1 cellular context compared by ENCODE assay signal in the genomic region with DNA sequence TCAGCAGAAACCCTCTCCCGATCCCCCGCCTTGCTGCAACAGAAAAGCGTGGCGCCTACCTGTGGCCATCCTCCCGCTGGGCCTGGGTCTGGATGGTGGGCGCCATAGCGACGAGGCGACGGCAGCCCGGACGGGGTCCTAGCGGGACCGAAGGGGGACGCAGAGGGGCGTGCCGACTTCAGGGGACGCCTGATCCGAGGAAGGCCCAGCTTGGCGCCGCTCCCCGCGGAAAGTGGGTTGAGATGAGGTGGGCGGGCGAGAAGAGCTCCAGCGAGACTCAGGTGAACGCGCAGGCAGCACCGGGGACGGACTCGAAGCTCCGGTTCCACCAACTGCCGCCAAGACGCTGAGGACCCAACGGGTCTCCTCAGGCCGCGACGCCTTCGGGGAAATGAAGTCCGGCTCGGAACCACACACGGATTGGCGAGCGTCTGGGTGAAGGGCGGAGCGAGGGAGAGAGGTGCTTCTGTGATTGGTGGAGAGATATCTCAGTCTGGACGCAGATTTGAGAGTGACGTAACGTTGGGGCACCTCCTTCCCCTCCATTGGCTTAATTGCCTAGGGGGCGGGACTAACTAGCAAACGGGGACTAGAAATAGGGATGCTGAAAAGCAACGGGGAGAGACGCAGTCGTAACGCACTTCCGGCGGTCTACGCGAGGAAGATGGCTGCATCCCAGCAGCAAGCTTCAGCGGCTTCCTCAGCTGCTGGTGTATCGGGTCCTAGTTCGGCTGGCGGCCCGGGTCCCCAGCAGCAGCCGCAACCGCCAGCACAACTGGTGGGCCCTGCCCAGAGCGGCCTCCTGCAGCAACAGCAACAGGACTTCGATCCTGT.
TF ChIP-seq lines count a peak whose summit lies in the region.

Gene MED29 (plus strand): TSS at position 620 of the 834 bp plus-strand sequence. CDS start 45 bp downstream, at position 665.
Gene PAF1 (minus strand): TSS at position 348 of the 834 bp plus-strand sequence. CDS start 242 bp downstream, at position 106.

TF ChIP-seq in H1, 55 proteins besides CTCF, POLR2A, EP300 and RAD21 (continued from another document and continues in another):
- TF ChIP-seq, protein P1, sequence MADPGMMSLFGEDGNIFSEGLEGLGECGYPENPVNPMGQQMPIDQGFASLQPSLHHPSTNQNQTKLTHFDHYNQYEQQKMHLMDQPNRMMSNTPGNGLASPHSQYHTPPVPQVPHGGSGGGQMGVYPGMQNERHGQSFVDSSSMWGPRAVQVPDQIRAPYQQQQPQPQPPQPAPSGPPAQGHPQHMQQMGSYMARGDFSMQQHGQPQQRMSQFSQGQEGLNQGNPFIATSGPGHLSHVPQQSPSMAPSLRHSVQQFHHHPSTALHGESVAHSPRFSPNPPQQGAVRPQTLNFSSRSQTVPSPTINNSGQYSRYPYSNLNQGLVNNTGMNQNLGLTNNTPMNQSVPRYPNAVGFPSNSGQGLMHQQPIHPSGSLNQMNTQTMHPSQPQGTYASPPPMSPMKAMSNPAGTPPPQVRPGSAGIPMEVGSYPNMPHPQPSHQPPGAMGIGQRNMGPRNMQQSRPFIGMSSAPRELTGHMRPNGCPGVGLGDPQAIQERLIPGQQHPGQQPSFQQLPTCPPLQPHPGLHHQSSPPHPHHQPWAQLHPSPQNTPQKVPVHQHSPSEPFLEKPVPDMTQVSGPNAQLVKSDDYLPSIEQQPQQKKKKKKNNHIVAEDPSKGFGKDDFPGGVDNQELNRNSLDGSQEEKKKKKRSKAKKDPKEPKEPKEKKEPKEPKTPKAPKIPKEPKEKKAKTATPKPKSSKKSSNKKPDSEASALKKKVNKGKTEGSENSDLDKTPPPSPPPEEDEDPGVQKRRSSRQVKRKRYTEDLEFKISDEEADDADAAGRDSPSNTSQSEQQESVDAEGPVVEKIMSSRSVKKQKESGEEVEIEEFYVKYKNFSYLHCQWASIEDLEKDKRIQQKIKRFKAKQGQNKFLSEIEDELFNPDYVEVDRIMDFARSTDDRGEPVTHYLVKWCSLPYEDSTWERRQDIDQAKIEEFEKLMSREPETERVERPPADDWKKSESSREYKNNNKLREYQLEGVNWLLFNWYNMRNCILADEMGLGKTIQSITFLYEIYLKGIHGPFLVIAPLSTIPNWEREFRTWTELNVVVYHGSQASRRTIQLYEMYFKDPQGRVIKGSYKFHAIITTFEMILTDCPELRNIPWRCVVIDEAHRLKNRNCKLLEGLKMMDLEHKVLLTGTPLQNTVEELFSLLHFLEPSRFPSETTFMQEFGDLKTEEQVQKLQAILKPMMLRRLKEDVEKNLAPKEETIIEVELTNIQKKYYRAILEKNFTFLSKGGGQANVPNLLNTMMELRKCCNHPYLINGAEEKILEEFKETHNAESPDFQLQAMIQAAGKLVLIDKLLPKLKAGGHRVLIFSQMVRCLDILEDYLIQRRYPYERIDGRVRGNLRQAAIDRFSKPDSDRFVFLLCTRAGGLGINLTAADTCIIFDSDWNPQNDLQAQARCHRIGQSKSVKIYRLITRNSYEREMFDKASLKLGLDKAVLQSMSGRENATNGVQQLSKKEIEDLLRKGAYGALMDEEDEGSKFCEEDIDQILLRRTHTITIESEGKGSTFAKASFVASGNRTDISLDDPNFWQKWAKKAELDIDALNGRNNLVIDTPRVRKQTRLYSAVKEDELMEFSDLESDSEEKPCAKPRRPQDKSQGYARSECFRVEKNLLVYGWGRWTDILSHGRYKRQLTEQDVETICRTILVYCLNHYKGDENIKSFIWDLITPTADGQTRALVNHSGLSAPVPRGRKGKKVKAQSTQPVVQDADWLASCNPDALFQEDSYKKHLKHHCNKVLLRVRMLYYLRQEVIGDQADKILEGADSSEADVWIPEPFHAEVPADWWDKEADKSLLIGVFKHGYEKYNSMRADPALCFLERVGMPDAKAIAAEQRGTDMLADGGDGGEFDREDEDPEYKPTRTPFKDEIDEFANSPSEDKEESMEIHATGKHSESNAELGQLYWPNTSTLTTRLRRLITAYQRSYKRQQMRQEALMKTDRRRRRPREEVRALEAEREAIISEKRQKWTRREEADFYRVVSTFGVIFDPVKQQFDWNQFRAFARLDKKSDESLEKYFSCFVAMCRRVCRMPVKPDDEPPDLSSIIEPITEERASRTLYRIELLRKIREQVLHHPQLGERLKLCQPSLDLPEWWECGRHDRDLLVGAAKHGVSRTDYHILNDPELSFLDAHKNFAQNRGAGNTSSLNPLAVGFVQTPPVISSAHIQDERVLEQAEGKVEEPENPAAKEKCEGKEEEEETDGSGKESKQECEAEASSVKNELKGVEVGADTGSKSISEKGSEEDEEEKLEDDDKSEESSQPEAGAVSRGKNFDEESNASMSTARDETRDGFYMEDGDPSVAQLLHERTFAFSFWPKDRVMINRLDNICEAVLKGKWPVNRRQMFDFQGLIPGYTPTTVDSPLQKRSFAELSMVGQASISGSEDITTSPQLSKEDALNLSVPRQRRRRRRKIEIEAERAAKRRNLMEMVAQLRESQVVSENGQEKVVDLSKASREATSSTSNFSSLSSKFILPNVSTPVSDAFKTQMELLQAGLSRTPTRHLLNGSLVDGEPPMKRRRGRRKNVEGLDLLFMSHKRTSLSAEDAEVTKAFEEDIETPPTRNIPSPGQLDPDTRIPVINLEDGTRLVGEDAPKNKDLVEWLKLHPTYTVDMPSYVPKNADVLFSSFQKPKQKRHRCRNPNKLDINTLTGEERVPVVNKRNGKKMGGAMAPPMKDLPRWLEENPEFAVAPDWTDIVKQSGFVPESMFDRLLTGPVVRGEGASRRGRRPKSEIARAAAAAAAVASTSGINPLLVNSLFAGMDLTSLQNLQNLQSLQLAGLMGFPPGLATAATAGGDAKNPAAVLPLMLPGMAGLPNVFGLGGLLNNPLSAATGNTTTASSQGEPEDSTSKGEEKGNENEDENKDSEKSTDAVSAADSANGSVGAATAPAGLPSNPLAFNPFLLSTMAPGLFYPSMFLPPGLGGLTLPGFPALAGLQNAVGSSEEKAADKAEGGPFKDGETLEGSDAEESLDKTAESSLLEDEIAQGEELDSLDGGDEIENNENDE (IDR thresholded peaks at IDR 0.05; ENCODE audit: insufficient replicate concordance, low read length) = no peak
- peak; percentile 45 to 64; a peak in 2 of 4 replicates for TF ChIP-seq SIN3A (conservative IDR thresholded peaks at IDR 0.05 in 1 of 2, IDR thresholded peaks at IDR 0.05 in 1 of 2; ENCODE audit: low read depth in 1 of 2, low read length in 2 of 2)
- TF ChIP-seq CBX8 (IDR thresholded peaks at IDR 0.05; ENCODE audit: borderline replicate concordance, low read depth, low read length) = no peak
- TF ChIP-seq ZNF274 (IDR thresholded peaks at IDR 0.05; ENCODE audit: borderline replicate concordance, extremely low read depth, low read length) = no peak
- TF ChIP-seq E2F6 (IDR thresholded peaks at IDR 0.05) = no peak; the same call in 1 of the 2 replicates
- peak; percentile 97 for TF ChIP-seq TAF1 (IDR thresholded peaks at IDR 0.05; ENCODE audit: low read depth, low read length)
- TF ChIP-seq CHD1 (IDR thresholded peaks at IDR 0.05; ENCODE audit: low read depth, low read length) = no peak
- TF ChIP-seq GABPA (IDR thresholded peaks at IDR 0.05; ENCODE audit: borderline replicate concordance, insufficient read depth, low read length) = peak; percentile 36; the same call in 1 of the 2 replicates
- 0 out of 2 replicates have a peak, but pooled peaks have one; percentile 1 for TF ChIP-seq TEAD4 (IDR thresholded peaks at IDR 0.05; ENCODE audit: low read depth, low read length)
- TF ChIP-seq TAF7 (optimal IDR thresholded peaks at IDR 0.05; ENCODE audit: borderline replicate concordance, low read depth, low read length) = peak; percentile 77
- TF ChIP-seq CTBP2 (IDR thresholded peaks at IDR 0.05; ENCODE audit: borderline replicate concordance, insufficient read depth, insufficient read length, low read length) = peak; percentile 62
- no peak for TF ChIP-seq RXRA (IDR thresholded peaks at IDR 0.05; ENCODE audit: insufficient read depth, low read depth, low read length)
- TF ChIP-seq RNF2 (IDR thresholded peaks at IDR 0.05; ENCODE audit: borderline replicate concordance, low read depth, low read length, missing control alignments, poor library complexity, severe bottlenecking) = no peak
- TF ChIP-seq JUN (IDR thresholded peaks at IDR 0.05; ENCODE audit: low read depth, low read length) = peak; percentile 7; the same call in 1 of the 2 replicates
- TF ChIP-seq BACH1 (IDR thresholded peaks at IDR 0.05; ENCODE audit: low read length) = 0 out of 2 replicates have a peak, but pooled peaks have one; percentile 5
- TF ChIP-seq KDM4A (IDR thresholded peaks at IDR 0.05; ENCODE audit: low read depth, low read length, severe bottlenecking) = peak; percentile 18
- no peak for TF ChIP-seq SUZ12 (IDR thresholded peaks at IDR 0.05; ENCODE audit: low read length)
- no peak for TF ChIP-seq NANOG (IDR thresholded peaks at IDR 0.05; ENCODE audit: insufficient read depth, low read depth, low read length, poor library complexity, severe bottlenecking)
- peak; percentile 98 for TF ChIP-seq POLR2AphosphoS5 (IDR thresholded peaks at IDR 0.05; ENCODE audit: low read depth, low read length)
- TF ChIP-seq FOSL1 (IDR thresholded peaks at IDR 0.05; ENCODE audit: insufficient read depth, low read depth, low read length) = no peak
- 0 out of 2 replicates have a peak, but pooled peaks have one; percentile 21 for TF ChIP-seq TCF12 (IDR thresholded peaks at IDR 0.05; ENCODE audit: low read depth, low read length)
- TF ChIP-seq YY1 (IDR thresholded peaks at IDR 0.05; ENCODE audit: low read depth, low read length) = peak; percentile 93
- TF ChIP-seq SRF (IDR thresholded peaks at IDR 0.05; ENCODE audit: low read depth, low read length) = no peak
- TF ChIP-seq CREB1 (IDR thresholded peaks at IDR 0.05) = peak; percentile 91
- TF ChIP-seq RBBP5 (IDR thresholded peaks at IDR 0.05; ENCODE audit: borderline replicate concordance, low read depth, low read length) = no peak
- TF ChIP-seq CEBPB (IDR thresholded peaks at IDR 0.05; ENCODE audit: low read depth, low read length) = peak; percentile 35; the same call in 1 of the 2 replicates
- TF ChIP-seq BRCA1 (IDR thresholded peaks at IDR 0.05; ENCODE audit: low read depth, low read length) = no peak
- no peak for TF ChIP-seq POU5F1 (IDR thresholded peaks at IDR 0.05; ENCODE audit: low read depth, low read length)
- no peak for TF ChIP-seq CBX5 (IDR thresholded peaks at IDR 0.05; ENCODE audit: low read depth, low read length)
- no peak for TF ChIP-seq ATF3 (IDR thresholded peaks at IDR 0.05; ENCODE audit: insufficient read depth, low read depth, low read length)
- TF ChIP-seq USF2 (IDR thresholded peaks at IDR 0.05; ENCODE audit: low read length) = no peak
- TF ChIP-seq EZH2 (IDR thresholded peaks at IDR 0.05; ENCODE audit: low read depth, low read length, severe bottlenecking) = no peak
- peak; percentile 46 for TF ChIP-seq SIX5 (IDR thresholded peaks at IDR 0.05; ENCODE audit: low read depth, low read length)
- TF ChIP-seq MAFK (IDR thresholded peaks at IDR 0.05; ENCODE audit: low read depth, low read length) = no peak
- no peak for TF ChIP-seq KDM1A (IDR thresholded peaks at IDR 0.05; ENCODE audit: borderline replicate concordance, low read length)
- peak; percentile 97 for TF ChIP-seq SP1 (IDR thresholded peaks at IDR 0.05; ENCODE audit: low read depth, low read length)
- 0 out of 4 replicates have a peak, but pooled peaks of 1 of the 2 experiments have one; percentile 28 for TF ChIP-seq HDAC2 (IDR thresholded peaks at IDR 0.05; ENCODE audit: borderline replicate concordance in 1 of 2, low read depth in 2 of 2, low read length in 2 of 2)
- peak; percentile 89 for TF ChIP-seq ASH2L (IDR thresholded peaks at IDR 0.05; ENCODE audit: low read length)
- TF ChIP-seq TBP (IDR thresholded peaks at IDR 0.05; ENCODE audit: low read depth, low read length) = peak; percentile 96
- TF ChIP-seq SP4 (IDR thresholded peaks at IDR 0.05; ENCODE audit: low read length) = peak; percentile 99
- peak; percentile 89 for TF ChIP-seq CHD2 (IDR thresholded peaks at IDR 0.05; ENCODE audit: low read length)
- no peak for TF ChIP-seq SAP30 (IDR thresholded peaks at IDR 0.05; ENCODE audit: insufficient read depth, insufficient replicate concordance, low read length)
- peak; percentile 84 for TF ChIP-seq SP2 (IDR thresholded peaks at IDR 0.05; ENCODE audit: low read length)
- TF ChIP-seq EGR1 (IDR thresholded peaks at IDR 0.05; ENCODE audit: borderline replicate concordance, low read depth, low read length) = no peak
- TF ChIP-seq, protein P2, sequence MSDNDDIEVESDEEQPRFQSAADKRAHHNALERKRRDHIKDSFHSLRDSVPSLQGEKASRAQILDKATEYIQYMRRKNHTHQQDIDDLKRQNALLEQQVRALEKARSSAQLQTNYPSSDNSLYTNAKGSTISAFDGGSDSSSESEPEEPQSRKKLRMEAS (IDR thresholded peaks at IDR 0.05) = peak; percentile 80
- TF ChIP-seq JUND (IDR thresholded peaks at IDR 0.05; ENCODE audit: low read length) = peak; percentile 76
- no peak for TF ChIP-seq SIRT6 (IDR thresholded peaks at IDR 0.05; ENCODE audit: low read length)
- TF ChIP-seq KDM5A (IDR thresholded peaks at IDR 0.05; ENCODE audit: low read length) = peak; percentile 70
- TF ChIP-seq BCL11A (IDR thresholded peaks at IDR 0.05; ENCODE audit: low read depth in 2 of 2, low read length in 2 of 2) = no peak
- peak; percentile 78 for TF ChIP-seq PHF8 (conservative IDR thresholded peaks at IDR 0.05; ENCODE audit: low read depth, low read length)
- no peak; the same call in 1 of the 2 replicates for TF ChIP-seq ATF2 (IDR thresholded peaks at IDR 0.05; ENCODE audit: low read length)
- peak; percentile 49 for TF ChIP-seq GTF2F1 (IDR thresholded peaks at IDR 0.05; ENCODE audit: borderline replicate concordance, low read depth, low read length)
